In genomic region chr19:38395381-38396127, GRCh38 we compare ENCODE assay signal across 10 cellular contexts. TPM values are rescaled to one million over a fixed set of nuclear protein-coding genes. Genes with fewer than 3 reads are reported as not detected.
A peak's percentile ranks its signal among the peaks of the same experiment; 100 is the strongest.
DNase-seq lines count a peak whose midpoint lies in the region; ATAC-seq and TF ChIP-seq lines count a peak whose summit lies in the region.
"Had no signal": no experiment of that assay in that cellular context is flagged by ENCODE, and none has a peak within 500 bp of the region (broad histone marks: within the 10 kb centered on the region; RNA-seq: fewer than 3 reads in every experiment).

No MANE protein-coding gene starts in this region.

- POLR2A ChIA-PET in CD8-positive, alpha-beta memory T cell (lab: Charles Lee) = interaction anchor here (0.5 to 1.1 kb wide), 4 partner anchors 21 to 81 kb away, joined by 3 to 11 read pairs (median 3); partner anchors contain the start of genes CATSPERG and PSMD8

- no peaks in the 10 kb centered on the region for H3K27me3 ChIP-seq in CD8-positive, alpha-beta memory T cell (ENCODE audit: insufficient read depth, low read length, poor library complexity, severe bottlenecking)
- no peaks in the 10 kb centered on the region for H3K27me3 ChIP-seq in thyroid gland

- peak overlapping the region; percentile 36 to 87 (median 71) for H3K4me3 Mint-ChIP-seq in CD8-positive, alpha-beta memory T cell
- peak overlapping the region; percentile 71 for H3K4me3 Mint-ChIP-seq in central memory CD8-positive, alpha-beta T cell

- CTCF ChIA-PET in CD8-positive, alpha-beta memory T cell (lab: Charles Lee) = interaction anchor here (1.1 to 2.2 kb wide), 2 partner anchors 8 to 535 kb away, joined by 3 to 19 read pairs; partner anchors contain the start of genes FAM98C, MRPS12 and SARS2

- peaks cover 20 to 22% (median 22%) of the 10 kb centered on the region in 3 donors for H3K4me1 Mint-ChIP-seq in CD8-positive, alpha-beta memory T cell
- peaks cover 18% of the 10 kb centered on the region for H3K4me1 Mint-ChIP-seq in central memory CD8-positive, alpha-beta T cell

- peaks cover 15% of the 10 kb centered on the region for H3K4me1 ChIP-seq in CD8-positive, alpha-beta memory T cell (ENCODE audit: insufficient read depth, low read length)
- peaks cover 0 to 4% of the 10 kb centered on the region in 2 donors for H3K4me1 ChIP-seq in thyroid gland
- H3K4me1 ChIP-seq: pancreas had no signal

- H3K4me3 ChIP-seq in CD8-positive, alpha-beta memory T cell (ENCODE audit: low read length) = peak overlapping the region; percentile 45
- no peak overlapping the region for H3K4me3 ChIP-seq in thyroid gland (replicated peaks in 1 of 3)
- H3K4me3 ChIP-seq: pancreas had no signal

- no peaks in the 10 kb centered on the region for H3K36me3 Mint-ChIP-seq in CD8-positive, alpha-beta memory T cell
- H3K36me3 Mint-ChIP-seq in central memory CD8-positive, alpha-beta T cell (ENCODE audit: insufficient read depth) = peaks cover 5% of the 10 kb centered on the region

- intact Hi-C loops in thyroid gland (cut with DNase I) = no loop called here

- peak overlapping the region in 3 of 8 donors; percentile 59 to 81 (median 72) for H3K27ac Mint-ChIP-seq in CD8-positive, alpha-beta memory T cell
- H3K27ac Mint-ChIP-seq in central memory CD8-positive, alpha-beta T cell (ENCODE audit: low read depth) = no peak overlapping the region

- peak; percentile 77 for ATAC-seq in central memory CD8-positive, alpha-beta T cell (replicated peaks; ENCODE audit: extremely low read depth, poor library complexity, severe bottlenecking)
- no peak for ATAC-seq in GM18505 (IDR thresholded peaks at IDR 0.05; ENCODE audit: unreplicated experiment)

- H3K27me3 Mint-ChIP-seq in CD8-positive, alpha-beta memory T cell = peaks cover 3 to 8% of the 10 kb centered on the region in 2 donors
- H3K27me3 Mint-ChIP-seq in central memory CD8-positive, alpha-beta T cell = peaks cover 34% of the 10 kb centered on the region

- no peak for TF ChIP-seq CTCF in thyroid gland (IDR thresholded peaks at IDR 0.05)

- TF ChIP-seq POLR2A in GM18505 (IDR thresholded peaks at IDR 0.05; ENCODE audit: borderline replicate concordance, extremely low read depth, insufficient read depth, insufficient read length) (no peak), thyroid gland (IDR thresholded peaks at IDR 0.05) (no peak)

- H3K36me3 ChIP-seq in CD8-positive, alpha-beta memory T cell (ENCODE audit: insufficient read depth, low read length) = no peaks in the 10 kb centered on the region
- H3K36me3 ChIP-seq in thyroid gland = no peaks in the 10 kb centered on the region
- H3K36me3 ChIP-seq: pancreas had no signal

- H3K27ac ChIP-seq in CD8-positive, alpha-beta memory T cell (ENCODE audit: low read depth, low read length) = peak overlapping the region; percentile 9
- no peak overlapping the region for H3K27ac ChIP-seq in thyroid gland
- H3K27ac ChIP-seq: pancreas, VCaP had no signal

- WGBS in thyroid gland, 2 donors = 10 to 30% methylated on average over 6 to 36 of the region's 88 CpGs

- peak in 3 of 5 donors; percentile 30 to 55 (median 53) for DNase-seq in CD8-positive, alpha-beta memory T cell
- peak; percentile 60 for DNase-seq in activated CD4-positive, alpha-beta T cell treated with anti-CD3 and anti-CD28 coated beads for 48 hours
- no peak for DNase-seq in central memory CD8-positive, alpha-beta T cell (ENCODE audit: low spot score in 2 of 2)
- DNase-seq in stimulated activated CD4-positive, alpha-beta T cell treated with anti-CD3 and anti-CD28 coated beads, Interleukin-12 subunit alpha, Interleukin-12 subunit beta, amount 100 ng/mL, for 4 hours = peak; percentile 55
- no peak for DNase-seq in dermis blood vessel endothelial cell
- no peak for DNase-seq in thyroid gland
- no peak for DNase-seq in T1000 (lab: John Stamatoyannopoulos, UW)
- DNase-seq: pancreas had no signal

- no peaks in the 10 kb centered on the region for H3K9me3 Mint-ChIP-seq in CD8-positive, alpha-beta memory T cell
- H3K9me3 Mint-ChIP-seq in central memory CD8-positive, alpha-beta T cell = no peaks in the 10 kb centered on the region

- no peaks in the 10 kb centered on the region for H3K9me3 ChIP-seq in CD8-positive, alpha-beta memory T cell (ENCODE audit: low read length)
- no peaks in the 10 kb centered on the region for H3K9me3 ChIP-seq in thyroid gland
- H3K9me3 ChIP-seq: pancreas had no signal

RNA-seq across cellular contexts. Expression of gene SPRED3, which starts 7.1 kb away (rescaled TPM):
- total RNA-seq in CD8-positive, alpha-beta memory T cell = under 1 TPM; 0.33 to 0.66 TPM
- not detected for polyA plus RNA-seq in CD8-positive, alpha-beta memory T cell
- total RNA-seq in dermis blood vessel endothelial cell = 0.51 and 1.0 TPM in 2 replicates
- 1 to 10 TPM in 2 of 4 donors, under 1 TPM in 2; 0.44 to 7.1 (median 0.96) TPM for total RNA-seq in thyroid gland

RNA-seq across cellular contexts. Expression of gene FAM98C, which starts 7.3 kb away (rescaled TPM):
- total RNA-seq in CD8-positive, alpha-beta memory T cell = 10 to 100 TPM; 17.8 to 25.2 TPM
- 16.8 TPM for polyA plus RNA-seq in CD8-positive, alpha-beta memory T cell
- total RNA-seq in dermis blood vessel endothelial cell (7.3 and 12.3 TPM in 2 replicates), thyroid gland (10 to 100 TPM; 22.1 to 36.5 (median 23.9) TPM)

RNA-seq across cellular contexts. Expression of gene GGN, which starts 7.7 kb away (rescaled TPM):
- under 1 TPM in 1 of 2 experiments, not detected in 1; 0.15 TPM for total RNA-seq in CD8-positive, alpha-beta memory T cell
- not detected for polyA plus RNA-seq in CD8-positive, alpha-beta memory T cell
- total RNA-seq in dermis blood vessel endothelial cell (0.23 and 0.34 TPM in 2 replicates), thyroid gland (1 to 10 TPM in 2 of 4 donors, under 1 TPM in 2; 0.63 to 3.0 (median 1.8) TPM)

RNA-seq across cellular contexts. Expression of gene PSMD8, which starts 21.2 kb away (rescaled TPM):
- 100 to 1,000 TPM; 256 to 267 TPM for total RNA-seq in CD8-positive, alpha-beta memory T cell
- 180 TPM for polyA plus RNA-seq in CD8-positive, alpha-beta memory T cell
- total RNA-seq in dermis blood vessel endothelial cell (251 and 344 TPM in 2 replicates), thyroid gland (100 to 1,000 TPM; 150 to 270 (median 243) TPM)

RNA-seq across cellular contexts. Expression of gene RASGRP4, which starts 30.5 kb away (rescaled TPM):
- 1 to 10 TPM; 1.8 to 2.0 TPM for total RNA-seq in CD8-positive, alpha-beta memory T cell
- not detected for polyA plus RNA-seq in CD8-positive, alpha-beta memory T cell
- total RNA-seq in dermis blood vessel endothelial cell (not detected in 2 replicates), thyroid gland (1 to 10 TPM in 2 of 4 donors, under 1 TPM in 2; 0.89 to 1.7 (median 1.2) TPM)

Comparison
In these comparisons a context has a peak if more than half of its experiments do, and no peak if none do; other contexts are left out.
1. DNase-seq: peak in CD8-positive, alpha-beta memory T cell (3 of 5), activated CD4-positive, alpha-beta T cell treated with anti-CD3 and anti-CD28 coated beads for 48 hours (single experiment) and stimulated activated CD4-positive, alpha-beta T cell treated with anti-CD3 and anti-CD28 coated beads, Interleukin-12 subunit alpha, Interleukin-12 subunit beta, amount 100 ng/mL, for 4 hours (single experiment); none in central memory CD8-positive, alpha-beta T cell (0 of 2), dermis blood vessel endothelial cell (single experiment), thyroid gland (0 of 2) and T1000 (single experiment).